22 cellular contexts compared by ENCODE assay signal in the genomic region with DNA sequence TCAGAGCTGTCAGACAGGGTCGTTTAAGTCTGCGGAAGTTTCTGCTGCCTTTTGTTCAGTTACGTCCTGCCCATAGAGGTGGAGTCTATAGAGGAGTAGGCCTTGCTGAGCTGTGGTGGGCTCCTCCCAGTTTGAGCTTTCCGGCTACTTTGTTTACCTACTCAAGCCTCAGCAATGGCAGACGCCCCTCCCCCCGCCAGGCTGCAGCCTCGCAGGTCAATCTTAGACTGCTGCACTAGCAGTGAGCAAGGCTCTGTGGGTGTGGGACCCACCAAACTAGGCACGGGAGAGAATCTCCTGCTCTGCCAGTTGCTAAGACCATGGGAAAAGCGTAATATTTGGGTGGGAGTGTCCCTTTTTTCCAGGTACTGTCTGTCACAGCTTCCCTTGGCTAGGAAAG.
"Had no signal": no experiment of that assay in that cellular context is flagged by ENCODE, and none has a peak within 500 bp of the region (broad histone marks: within the 10 kb centered on the region; RNA-seq: fewer than 3 reads in every experiment).

No MANE protein-coding gene starts in this region.

- H3K4me3 ChIP-seq: body of pancreas, colonic mucosa, lung, testis had no signal

- H3K4me1 Mint-ChIP-seq: activated CD4-positive, alpha-beta T cell treated with anti-CD3 and anti-CD28 coated beads for 36 hours; naive B cell; stimulated activated naive CD8-positive, alpha-beta T cell treated with anti-CD3 and anti-CD28 coated beads, Interleukin-15, amount 100 ng/mL, for 72 hours; T-helper 17 cell had no signal

- H2AFZ ChIP-seq: parathyroid adenoma had no signal

- H3K9me3 Mint-ChIP-seq: activated CD8-positive, alpha-beta T cell treated with anti-CD3 and anti-CD28 coated beads for 36 hours had no signal

- H3K27ac ChIP-seq: body of pancreas, colonic mucosa, neutrophil, parathyroid adenoma, testis, WERI-Rb-1 had no signal

- H3K27me3 Mint-ChIP-seq: activated CD8-positive, alpha-beta T cell treated with anti-CD3 and anti-CD28 coated beads for 36 hours; stimulated activated naive CD8-positive, alpha-beta T cell treated with anti-CD3 and anti-CD28 coated beads, Interleukin-15, amount 100 ng/mL, for 72 hours; T-helper 17 cell had no signal

- H3K9me3 ChIP-seq: body of pancreas, colonic mucosa, neutrophil, testis had no signal

- H3K27me3 ChIP-seq: body of pancreas, colonic mucosa, neutrophil, testis had no signal

- DNase-seq: activated CD4-positive, alpha-beta T cell treated with anti-CD3 and anti-CD28 coated beads for 36 hours; activated CD8-positive, alpha-beta memory T cell treated with anti-CD3 and anti-CD28 coated beads, Interleukin-2, amount 50 U/mL, for 4 hours; activated CD8-positive, alpha-beta T cell treated with anti-CD3 and anti-CD28 coated beads for 36 hours; activated effector memory CD4-positive, alpha-beta T cell treated with anti-CD3 and anti-CD28 coated beads, Interleukin-2, amount 50 U/mL, for 16 hours; activated T-cell treated with anti-CD3 and anti-CD28 coated beads, Interleukin-2, amount 50 U/mL, for 48 hours; amygdala; body of pancreas; caudate nucleus; colonic mucosa; hippocampal formation; left cardiac atrium; naive B cell; stimulated activated CD4-positive, alpha-beta T cell treated with anti-CD3 and anti-CD28 coated beads, Interleukin-1b, Interleukin-23, amount 100 ng/mL, for 48 hours; stimulated activated naive CD8-positive, alpha-beta T cell treated with anti-CD3 and anti-CD28 coated beads, Interleukin-15, amount 100 ng/mL, for 72 hours; T-helper 17 cell; testis; WERI-Rb-1 had no signal

- H3K27ac Mint-ChIP-seq: activated CD4-positive, alpha-beta T cell treated with anti-CD3 and anti-CD28 coated beads for 36 hours; activated CD8-positive, alpha-beta T cell treated with anti-CD3 and anti-CD28 coated beads for 36 hours; activated naive CD8-positive, alpha-beta T cell; naive B cell; T-helper 17 cell had no signal

- H3K36me3 ChIP-seq: colonic mucosa, neutrophil, WERI-Rb-1 had no signal

- ATAC-seq: activated CD4-positive, alpha-beta T cell treated with anti-CD3 and anti-CD28 coated beads for 36 hours; activated CD8-positive, alpha-beta T cell treated with anti-CD3 and anti-CD28 coated beads for 36 hours; body of pancreas; esophagus mucosa; left cardiac atrium; stimulated activated naive CD8-positive, alpha-beta T cell treated with anti-CD3 and anti-CD28 coated beads, Interleukin-15, amount 100 ng/mL, for 72 hours; T-helper 17 cell had no signal

- H3K9ac ChIP-seq: parathyroid adenoma had no signal

- H3K36me3 Mint-ChIP-seq: activated naive CD8-positive, alpha-beta T cell; naive B cell had no signal

- H3K4me3 Mint-ChIP-seq: activated CD4-positive, alpha-beta T cell treated with anti-CD3 and anti-CD28 coated beads for 36 hours; activated CD8-positive, alpha-beta T cell treated with anti-CD3 and anti-CD28 coated beads for 36 hours; activated naive CD8-positive, alpha-beta T cell; naive B cell; stimulated activated naive CD8-positive, alpha-beta T cell treated with anti-CD3 and anti-CD28 coated beads, Interleukin-15, amount 100 ng/mL, for 72 hours; T-helper 17 cell had no signal

- H3K79me2 ChIP-seq: parathyroid adenoma had no signal

- H3K4me1 ChIP-seq: parathyroid adenoma, testis had no signal
